ENCODE assay signal across 18 cellular contexts in the genomic region with DNA sequence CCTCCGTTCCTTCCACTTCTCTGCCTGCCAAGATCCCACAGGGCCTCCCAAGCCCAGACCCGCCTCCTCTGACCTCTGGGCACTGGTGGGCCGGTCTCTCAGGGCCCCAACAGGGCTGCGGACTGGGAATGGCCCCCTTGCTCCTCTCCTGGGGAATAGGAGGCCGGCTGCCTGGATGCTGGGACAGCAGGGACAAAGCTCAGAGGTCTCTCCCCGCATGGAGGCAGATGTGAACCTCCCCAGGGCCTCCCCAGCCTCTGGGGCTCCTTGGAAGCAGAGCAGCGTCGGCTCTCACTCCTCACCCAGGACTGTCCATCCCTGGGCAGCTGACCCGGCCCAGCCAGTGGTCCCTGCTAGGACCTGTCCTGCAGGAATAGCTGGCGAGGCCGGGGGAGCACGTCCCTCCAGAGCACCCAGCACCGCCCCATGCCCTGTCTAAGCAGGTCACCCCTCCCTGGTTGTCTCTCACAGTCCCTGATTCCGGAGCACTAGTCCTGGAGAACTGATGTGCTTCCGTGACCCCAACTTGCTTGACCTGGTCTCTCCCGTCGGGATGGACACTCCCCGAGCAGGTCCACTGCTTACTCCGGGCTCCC.
A peak's percentile ranks its signal among the peaks of the same experiment; 100 is the strongest.
DNase-seq lines count a peak whose midpoint lies in the region; ATAC-seq and TF ChIP-seq lines count a peak whose summit lies in the region.
"Had no signal": no experiment of that assay in that cellular context is flagged by ENCODE, and none has a peak within 500 bp of the region (broad histone marks: within the 10 kb centered on the region; RNA-seq: fewer than 3 reads in every experiment).

No MANE protein-coding gene starts in this region.

- H3K27ac ChIP-seq in upper lobe of left lung = no peak overlapping the region
- H3K27ac ChIP-seq in CD8-positive, alpha-beta T cell (ENCODE audit: low read depth, low read length) = no peak overlapping the region
- no peak overlapping the region for H3K27ac ChIP-seq in testis
- H3K27ac ChIP-seq: RWPE1 had no signal

- CTCF ChIA-PET in activated CD8-positive, alpha-beta memory T cell treated with anti-CD3 and anti-CD28 coated beads, Interleukin-2, amount 10 ng/mL, durations not matched to agents 7 days and 5 days (lab: Charles Lee) = no interaction called here
- CTCF ChIA-PET in CD8-positive, alpha-beta T cell (lab: Charles Lee) = no interaction called here

- TF ChIP-seq EP300 in upper lobe of left lung (IDR thresholded peaks at IDR 0.05) = no peak

- H3K27me3 Mint-ChIP-seq in activated CD8-positive, alpha-beta memory T cell treated with anti-CD3 and anti-CD28 coated beads, Interleukin-2, amount 10 ng/mL, durations not matched to agents 7 days and 5 days = peaks cover 13% of the 10 kb centered on the region
- H3K27me3 Mint-ChIP-seq in neural crest cell (ENCODE audit: low read depth) = no peaks in the 10 kb centered on the region
- H3K27me3 Mint-ChIP-seq in CD8-positive, alpha-beta T cell (ENCODE audit: low read depth) = no peaks in the 10 kb centered on the region

- no peaks in the 10 kb centered on the region for H3K27me3 ChIP-seq in upper lobe of left lung
- no peaks in the 10 kb centered on the region for H3K27me3 ChIP-seq in CD8-positive, alpha-beta T cell (ENCODE audit: insufficient read depth, low read length)
- no peaks in the 10 kb centered on the region for H3K27me3 ChIP-seq in testis

- H3K27ac Mint-ChIP-seq in activated CD8-positive, alpha-beta memory T cell treated with anti-CD3 and anti-CD28 coated beads, Interleukin-2, amount 10 ng/mL, durations not matched to agents 7 days and 5 days = no peak overlapping the region
- H3K27ac Mint-ChIP-seq in neural crest cell (ENCODE audit: unreplicated experiment) = peak overlapping the region; percentile 83
- no peak overlapping the region for H3K27ac Mint-ChIP-seq in CD8-positive, alpha-beta T cell

- no peaks in the 10 kb centered on the region for H3K36me3 ChIP-seq in upper lobe of left lung
- no peaks in the 10 kb centered on the region for H3K36me3 ChIP-seq in CD8-positive, alpha-beta T cell (ENCODE audit: insufficient read depth, low read length)
- H3K36me3 ChIP-seq in testis (ENCODE audit: low read depth, missing control alignments) = no peaks in the 10 kb centered on the region

- H3K4me1 Mint-ChIP-seq in activated CD8-positive, alpha-beta memory T cell treated with anti-CD3 and anti-CD28 coated beads, Interleukin-2, amount 10 ng/mL, durations not matched to agents 7 days and 5 days = no peaks in the 10 kb centered on the region
- peaks cover 10% of the 10 kb centered on the region for H3K4me1 Mint-ChIP-seq in neural crest cell
- H3K4me1 Mint-ChIP-seq in CD8-positive, alpha-beta T cell (ENCODE audit: low read depth) = no peaks in the 10 kb centered on the region

- TF ChIP-seq CTCF in neural crest cell (conservative IDR thresholded peaks at IDR 0.05) (no peak), upper lobe of left lung (IDR thresholded peaks at IDR 0.05) (no peak), GM20000 (IDR thresholded peaks at IDR 0.05; ENCODE audit: extremely low read depth, missing control alignments) (no peak), testis (IDR thresholded peaks at IDR 0.05) (no peak)
- TF ChIP-seq CTCF in CD8-positive, alpha-beta T cell (IDR thresholded peaks at IDR 0.05) = no peak

- no peak for ATAC-seq in activated CD8-positive, alpha-beta memory T cell treated with anti-CD3 and anti-CD28 coated beads, Interleukin-2, amount 10 ng/mL, durations not matched to agents 7 days and 5 days
- peak; percentile 2 to 22 for ATAC-seq in upper lobe of left lung (ENCODE audit: low FRiP score in 2 of 2)
- no peak for ATAC-seq in CD8-positive, alpha-beta T cell
- ATAC-seq: HCT116 had no signal

- H3K4me1 ChIP-seq in upper lobe of left lung = no peaks in the 10 kb centered on the region
- no peaks in the 10 kb centered on the region for H3K4me1 ChIP-seq in CD8-positive, alpha-beta T cell (ENCODE audit: insufficient read depth, low read length)
- H3K4me1 ChIP-seq in testis = peaks cover 7% of the 10 kb centered on the region

- intact Hi-C loops in CD8-positive, alpha-beta T cell (cut with DNase I, micrococcal nuclease) = loop anchor here in 1 of 2 experiments (10.0 kb wide), 1 partner anchor 153 kb away; no protein-coding TSS in a partner anchor
- intact Hi-C loops in testis (cut with DNase I; ENCODE audit: low total_unique reads) = no loop called here

- H3K36me3 Mint-ChIP-seq in activated CD8-positive, alpha-beta memory T cell treated with anti-CD3 and anti-CD28 coated beads, Interleukin-2, amount 10 ng/mL, durations not matched to agents 7 days and 5 days = peaks cover 2% of the 10 kb centered on the region
- H3K36me3 Mint-ChIP-seq in neural crest cell (ENCODE audit: low read depth) = no peaks in the 10 kb centered on the region
- H3K36me3 Mint-ChIP-seq in CD8-positive, alpha-beta T cell = no peaks in the 10 kb centered on the region

- POLR2A ChIA-PET in CD8-positive, alpha-beta T cell (lab: Charles Lee) = no interaction called here

- no peak for TF ChIP-seq POLR2A in upper lobe of left lung (IDR thresholded peaks at IDR 0.05)
- no peak for TF ChIP-seq POLR2A in testis (IDR thresholded peaks at IDR 0.05)

- no peak overlapping the region for H3K4me3 Mint-ChIP-seq in activated CD8-positive, alpha-beta memory T cell treated with anti-CD3 and anti-CD28 coated beads, Interleukin-2, amount 10 ng/mL, durations not matched to agents 7 days and 5 days
- no peak overlapping the region for H3K4me3 Mint-ChIP-seq in neural crest cell
- H3K4me3 Mint-ChIP-seq in CD8-positive, alpha-beta T cell = no peak overlapping the region

- peak; percentile 9 for DNase-seq in activated CD8-positive, alpha-beta memory T cell treated with anti-CD3 and anti-CD28 coated beads, Interleukin-2, amount 50 U/mL, for 4 hours
- DNase-seq in activated CD8-positive, alpha-beta memory T cell treated with anti-CD3 and anti-CD28 coated beads, Interleukin-2, amount 10 ng/mL, durations not matched to agents 7 days and 5 days = no peak
- DNase-seq in islet precursor cell = peak; percentile 51
- DNase-seq in neural crest cell (ENCODE audit: low read depth, low spot score) = no peak
- DNase-seq in upper lobe of left lung = peak in 1 of 2 donors; percentile 67
- no peak for DNase-seq in GM20000 (ENCODE audit: low spot score)
- no peak for DNase-seq in CD8-positive, alpha-beta T cell
- no peak for DNase-seq in testis
- DNase-seq: C1 segment of cervical spinal cord, EL, MV-4-11, NCI-H1436, NCI-H2029 treated with DMSO at 0.1 percent for 48 hours, NCI-H2227 treated with DMSO at 0.1 percent for 48 hours, NCI-H526 treated with DMSO at 0.1 percent for 48 hours, OCI-M1 had no signal

- H3K9me3 ChIP-seq in upper lobe of left lung = no peaks in the 10 kb centered on the region
- H3K9me3 ChIP-seq in CD8-positive, alpha-beta T cell (ENCODE audit: low read length) = no peaks in the 10 kb centered on the region
- H3K9me3 ChIP-seq in testis = no peaks in the 10 kb centered on the region

- no peak overlapping the region for H3K4me3 ChIP-seq in upper lobe of left lung
- H3K4me3 ChIP-seq in CD8-positive, alpha-beta T cell (ENCODE audit: low read depth, low read length) = no peak overlapping the region
- peak overlapping the region in 1 of 2 donors; percentile 7 for H3K4me3 ChIP-seq in testis

- 83 to 84% methylated on average over 8 to 19 of the region's 19 CpGs for WGBS in upper lobe of left lung, 2 donors
- WGBS in testis, 2 donors = 84 to 87% methylated on average over 10 to 16 of the region's 19 CpGs

- peaks cover 3% of the 10 kb centered on the region for H3K9me3 Mint-ChIP-seq in activated CD8-positive, alpha-beta memory T cell treated with anti-CD3 and anti-CD28 coated beads, Interleukin-2, amount 10 ng/mL, durations not matched to agents 7 days and 5 days (ENCODE audit: low read depth)
- no peaks in the 10 kb centered on the region for H3K9me3 Mint-ChIP-seq in neural crest cell
- no peaks in the 10 kb centered on the region for H3K9me3 Mint-ChIP-seq in CD8-positive, alpha-beta T cell

Comparison
In these comparisons a context has a peak if more than half of its experiments do, and no peak if none do; other contexts are left out.
1. DNase-seq: peak in activated CD8-positive, alpha-beta memory T cell treated with anti-CD3 and anti-CD28 coated beads, Interleukin-2, amount 50 U/mL, for 4 hours (single experiment) and islet precursor cell (single experiment); none in activated CD8-positive, alpha-beta memory T cell treated with anti-CD3 and anti-CD28 coated beads, Interleukin-2, amount 10 ng/mL, durations not matched to agents 7 days and 5 days (single experiment), neural crest cell (single experiment), GM20000 (single experiment), CD8-positive, alpha-beta T cell (0 of 7) and testis (single experiment).
2. ATAC-seq: peak in upper lobe of left lung (2 of 2); none in activated CD8-positive, alpha-beta memory T cell treated with anti-CD3 and anti-CD28 coated beads, Interleukin-2, amount 10 ng/mL, durations not matched to agents 7 days and 5 days (single experiment) and CD8-positive, alpha-beta T cell (single experiment).